1 cellular context compared by ENCODE assay signal in genomic region chr17:48907713-48908046, GRCh38.
TF ChIP-seq lines count a peak whose summit lies in the region.

No MANE protein-coding gene starts in this region.

TF ChIP-seq in GM23338, 12 proteins besides CTCF, POLR2A, EP300 and RAD21 (continued from another document):
- TF ChIP-seq, protein P1, sequence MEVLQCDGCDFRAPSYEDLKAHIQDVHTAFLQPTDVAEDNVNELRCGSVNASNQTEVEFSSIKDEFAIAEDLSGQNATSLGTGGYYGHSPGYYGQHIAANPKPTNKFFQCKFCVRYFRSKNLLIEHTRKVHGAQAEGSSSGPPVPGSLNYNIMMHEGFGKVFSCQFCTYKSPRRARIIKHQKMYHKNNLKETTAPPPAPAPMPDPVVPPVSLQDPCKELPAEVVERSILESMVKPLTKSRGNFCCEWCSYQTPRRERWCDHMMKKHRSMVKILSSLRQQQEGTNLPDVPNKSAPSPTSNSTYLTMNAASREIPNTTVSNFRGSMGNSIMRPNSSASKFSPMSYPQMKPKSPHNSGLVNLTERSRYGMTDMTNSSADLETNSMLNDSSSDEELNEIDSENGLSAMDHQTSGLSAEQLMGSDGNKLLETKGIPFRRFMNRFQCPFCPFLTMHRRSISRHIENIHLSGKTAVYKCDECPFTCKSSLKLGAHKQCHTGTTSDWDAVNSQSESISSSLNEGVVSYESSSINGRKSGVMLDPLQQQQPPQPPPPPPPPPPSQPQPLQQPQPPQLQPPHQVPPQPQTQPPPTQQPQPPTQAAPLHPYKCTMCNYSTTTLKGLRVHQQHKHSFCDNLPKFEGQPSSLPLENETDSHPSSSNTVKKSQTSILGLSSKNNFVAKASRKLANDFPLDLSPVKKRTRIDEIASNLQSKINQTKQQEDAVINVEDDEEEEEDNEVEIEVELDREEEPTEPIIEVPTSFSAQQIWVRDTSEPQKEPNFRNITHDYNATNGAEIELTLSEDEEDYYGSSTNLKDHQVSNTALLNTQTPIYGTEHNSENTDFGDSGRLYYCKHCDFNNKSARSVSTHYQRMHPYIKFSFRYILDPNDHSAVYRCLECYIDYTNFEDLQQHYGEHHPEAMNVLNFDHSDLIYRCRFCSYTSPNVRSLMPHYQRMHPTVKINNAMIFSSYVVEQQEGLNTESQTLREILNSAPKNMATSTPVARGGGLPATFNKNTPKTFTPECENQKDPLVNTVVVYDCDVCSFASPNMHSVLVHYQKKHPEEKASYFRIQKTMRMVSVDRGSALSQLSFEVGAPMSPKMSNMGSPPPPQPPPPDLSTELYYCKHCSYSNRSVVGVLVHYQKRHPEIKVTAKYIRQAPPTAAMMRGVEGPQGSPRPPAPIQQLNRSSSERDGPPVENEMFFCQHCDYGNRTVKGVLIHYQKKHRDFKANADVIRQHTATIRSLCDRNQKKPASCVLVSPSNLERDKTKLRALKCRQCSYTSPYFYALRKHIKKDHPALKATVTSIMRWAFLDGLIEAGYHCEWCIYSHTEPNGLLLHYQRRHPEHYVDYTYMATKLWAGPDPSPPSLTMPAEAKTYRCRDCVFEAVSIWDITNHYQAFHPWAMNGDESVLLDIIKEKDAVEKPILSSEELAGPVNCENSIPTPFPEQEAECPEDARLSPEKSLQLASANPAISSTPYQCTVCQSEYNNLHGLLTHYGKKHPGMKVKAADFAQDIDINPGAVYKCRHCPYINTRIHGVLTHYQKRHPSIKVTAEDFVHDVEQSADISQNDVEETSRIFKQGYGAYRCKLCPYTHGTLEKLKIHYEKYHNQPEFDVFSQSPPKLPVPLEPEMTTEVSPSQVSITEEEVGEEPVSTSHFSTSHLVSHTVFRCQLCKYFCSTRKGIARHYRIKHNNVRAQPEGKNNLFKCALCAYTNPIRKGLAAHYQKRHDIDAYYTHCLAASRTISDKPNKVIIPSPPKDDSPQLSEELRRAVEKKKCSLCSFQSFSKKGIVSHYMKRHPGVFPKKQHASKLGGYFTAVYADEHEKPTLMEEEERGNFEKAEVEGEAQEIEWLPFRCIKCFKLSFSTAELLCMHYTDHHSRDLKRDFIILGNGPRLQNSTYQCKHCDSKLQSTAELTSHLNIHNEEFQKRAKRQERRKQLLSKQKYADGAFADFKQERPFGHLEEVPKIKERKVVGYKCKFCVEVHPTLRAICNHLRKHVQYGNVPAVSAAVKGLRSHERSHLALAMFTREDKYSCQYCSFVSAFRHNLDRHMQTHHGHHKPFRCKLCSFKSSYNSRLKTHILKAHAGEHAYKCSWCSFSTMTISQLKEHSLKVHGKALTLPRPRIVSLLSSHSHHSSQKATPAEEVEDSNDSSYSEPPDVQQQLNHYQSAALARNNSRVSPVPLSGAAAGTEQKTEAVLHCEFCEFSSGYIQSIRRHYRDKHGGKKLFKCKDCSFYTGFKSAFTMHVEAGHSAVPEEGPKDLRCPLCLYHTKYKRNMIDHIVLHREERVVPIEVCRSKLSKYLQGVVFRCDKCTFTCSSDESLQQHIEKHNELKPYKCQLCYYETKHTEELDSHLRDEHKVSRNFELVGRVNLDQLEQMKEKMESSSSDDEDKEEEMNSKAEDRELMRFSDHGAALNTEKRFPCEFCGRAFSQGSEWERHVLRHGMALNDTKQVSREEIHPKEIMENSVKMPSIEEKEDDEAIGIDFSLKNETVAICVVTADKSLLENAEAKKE (CRISPR knock-in tag; IDR thresholded peaks at IDR 0.05), result no peak
- TF ChIP-seq ZNF114 (CRISPR knock-in tag; IDR thresholded peaks at IDR 0.05) (no peak), STAT1 (IDR thresholded peaks at IDR 0.05; ENCODE audit: unreplicated experiment) (no peak), EZH2 (IDR thresholded peaks at IDR 0.05; ENCODE audit: low read depth, unreplicated experiment) (no peak)
- TF ChIP-seq, protein P2, sequence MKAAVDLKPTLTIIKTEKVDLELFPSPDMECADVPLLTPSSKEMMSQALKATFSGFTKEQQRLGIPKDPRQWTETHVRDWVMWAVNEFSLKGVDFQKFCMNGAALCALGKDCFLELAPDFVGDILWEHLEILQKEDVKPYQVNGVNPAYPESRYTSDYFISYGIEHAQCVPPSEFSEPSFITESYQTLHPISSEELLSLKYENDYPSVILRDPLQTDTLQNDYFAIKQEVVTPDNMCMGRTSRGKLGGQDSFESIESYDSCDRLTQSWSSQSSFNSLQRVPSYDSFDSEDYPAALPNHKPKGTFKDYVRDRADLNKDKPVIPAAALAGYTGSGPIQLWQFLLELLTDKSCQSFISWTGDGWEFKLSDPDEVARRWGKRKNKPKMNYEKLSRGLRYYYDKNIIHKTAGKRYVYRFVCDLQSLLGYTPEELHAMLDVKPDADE (IDR thresholded peaks at IDR 0.05), result no peak
- TF ChIP-seq, protein P3, sequence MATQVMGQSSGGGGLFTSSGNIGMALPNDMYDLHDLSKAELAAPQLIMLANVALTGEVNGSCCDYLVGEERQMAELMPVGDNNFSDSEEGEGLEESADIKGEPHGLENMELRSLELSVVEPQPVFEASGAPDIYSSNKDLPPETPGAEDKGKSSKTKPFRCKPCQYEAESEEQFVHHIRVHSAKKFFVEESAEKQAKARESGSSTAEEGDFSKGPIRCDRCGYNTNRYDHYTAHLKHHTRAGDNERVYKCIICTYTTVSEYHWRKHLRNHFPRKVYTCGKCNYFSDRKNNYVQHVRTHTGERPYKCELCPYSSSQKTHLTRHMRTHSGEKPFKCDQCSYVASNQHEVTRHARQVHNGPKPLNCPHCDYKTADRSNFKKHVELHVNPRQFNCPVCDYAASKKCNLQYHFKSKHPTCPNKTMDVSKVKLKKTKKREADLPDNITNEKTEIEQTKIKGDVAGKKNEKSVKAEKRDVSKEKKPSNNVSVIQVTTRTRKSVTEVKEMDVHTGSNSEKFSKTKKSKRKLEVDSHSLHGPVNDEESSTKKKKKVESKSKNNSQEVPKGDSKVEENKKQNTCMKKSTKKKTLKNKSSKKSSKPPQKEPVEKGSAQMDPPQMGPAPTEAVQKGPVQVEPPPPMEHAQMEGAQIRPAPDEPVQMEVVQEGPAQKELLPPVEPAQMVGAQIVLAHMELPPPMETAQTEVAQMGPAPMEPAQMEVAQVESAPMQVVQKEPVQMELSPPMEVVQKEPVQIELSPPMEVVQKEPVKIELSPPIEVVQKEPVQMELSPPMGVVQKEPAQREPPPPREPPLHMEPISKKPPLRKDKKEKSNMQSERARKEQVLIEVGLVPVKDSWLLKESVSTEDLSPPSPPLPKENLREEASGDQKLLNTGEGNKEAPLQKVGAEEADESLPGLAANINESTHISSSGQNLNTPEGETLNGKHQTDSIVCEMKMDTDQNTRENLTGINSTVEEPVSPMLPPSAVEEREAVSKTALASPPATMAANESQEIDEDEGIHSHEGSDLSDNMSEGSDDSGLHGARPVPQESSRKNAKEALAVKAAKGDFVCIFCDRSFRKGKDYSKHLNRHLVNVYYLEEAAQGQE (IDR thresholded peaks at IDR 0.05; ENCODE audit: unreplicated experiment), result no peak
